ENCODE assay signal across 2 cellular contexts in genomic region chr4:135497563-135498152, GRCh38.
A peak's percentile ranks its signal among the peaks of the same experiment; 100 is the strongest.
TF ChIP-seq lines count a peak whose summit lies in the region.

No MANE protein-coding gene starts in this region.

TF ChIP-seq in GM23338, 12 proteins besides CTCF, POLR2A, EP300 and RAD21:
- TF ChIP-seq ZNF331 (CRISPR knock-in tag; IDR thresholded peaks at IDR 0.05; ENCODE audit: low read depth): no peak
- no peak for TF ChIP-seq ETS1 (IDR thresholded peaks at IDR 0.05)
- TF ChIP-seq ZNF114 (CRISPR knock-in tag; IDR thresholded peaks at IDR 0.05): no peak
- no peak for TF ChIP-seq CREB1 (CRISPR knock-in tag; IDR thresholded peaks at IDR 0.05; ENCODE audit: low read depth)
- TF ChIP-seq ZNF462 (CRISPR knock-in tag; IDR thresholded peaks at IDR 0.05): no peak
- TF ChIP-seq REST (IDR thresholded peaks at IDR 0.05; ENCODE audit: unreplicated experiment): no peak
- no peak for TF ChIP-seq NANOG (IDR thresholded peaks at IDR 0.05; ENCODE audit: borderline replicate concordance)
- no peak for TF ChIP-seq STAT1 (IDR thresholded peaks at IDR 0.05; ENCODE audit: unreplicated experiment)
- TF ChIP-seq JUNB (IDR thresholded peaks at IDR 0.05; ENCODE audit: unreplicated experiment): no peak
- TF ChIP-seq EZH2phosphoT487 (IDR thresholded peaks at IDR 0.05; ENCODE audit: unreplicated experiment): no peak
- no peak for TF ChIP-seq POLR2AphosphoS5 (IDR thresholded peaks at IDR 0.05; ENCODE audit: low read depth)

TF ChIP-seq in IMR-90, 13 proteins besides CTCF, POLR2A, EP300 and RAD21:
- TF ChIP-seq RFX5 (IDR thresholded peaks at IDR 0.05; ENCODE audit: low read depth, low read length) (no peak), MAFK (IDR thresholded peaks at IDR 0.05; ENCODE audit: low read depth, low read length) (peak; percentile 36; the same call in 1 of the 2 replicates)
